ENCODE assay signal across 8 cellular contexts in the genomic region with DNA sequence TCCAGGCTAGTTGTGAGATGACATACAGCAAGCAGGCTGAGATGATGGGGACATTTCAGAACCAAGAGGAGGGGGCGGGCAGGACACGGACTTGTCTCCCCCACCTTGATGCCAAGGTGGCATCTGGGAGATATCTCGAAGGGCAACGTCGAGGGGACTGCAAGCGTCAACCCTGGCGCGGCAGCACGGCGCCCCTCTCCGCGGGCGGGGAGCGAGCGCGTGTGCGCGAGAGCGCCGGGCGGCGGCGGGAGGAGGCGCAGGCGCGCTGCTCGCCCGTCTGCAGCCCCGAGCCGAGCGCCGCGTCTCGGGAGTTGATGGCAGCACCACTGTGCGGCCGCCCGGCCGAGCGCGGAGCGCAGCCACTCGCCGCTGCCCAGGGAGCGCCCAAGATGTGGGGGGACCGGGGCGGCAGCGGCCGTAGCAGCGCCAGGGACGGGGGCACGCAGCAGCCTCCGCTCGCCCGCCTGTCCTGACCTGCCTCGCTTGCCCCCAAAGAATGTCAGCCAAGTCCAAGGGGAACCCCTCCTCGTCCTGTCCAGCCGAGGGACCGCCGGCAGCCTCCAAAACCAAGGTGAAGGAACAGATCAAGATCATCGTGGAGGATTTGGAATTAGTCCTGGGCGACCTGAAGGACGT. TPM values are rescaled to one million over a fixed set of nuclear protein-coding genes. Genes with fewer than 3 reads are reported as not detected.
DNase-seq lines count a peak whose midpoint lies in the region; ATAC-seq and TF ChIP-seq lines count a peak whose summit lies in the region.

A gene (plus strand): TSS at position 310 of the 636 bp plus-strand sequence.

- TF ChIP-seq CTCF in CD4-positive, alpha-beta T cell (IDR thresholded peaks at IDR 0.05), result no peak

- CTCF ChIA-PET in CD4-positive, alpha-beta T cell (lab: Charles Lee), result no interaction called here

- no peak within 1 kb of the TSS for H3K27ac Mint-ChIP-seq in CD4-positive, alpha-beta T cell
- H3K27ac Mint-ChIP-seq in stimulated activated memory B cell treated with anti-CD40 and anti-IgM and Interleukin-4, amounts not matched to agents 10 μg/mL and 1 μg/mL and 100 μg/mL, for 72 hours, result peak within 1 kb of the TSS; percentile 74
- no peak within 1 kb of the TSS for H3K27ac Mint-ChIP-seq in effector memory CD8-positive, alpha-beta T cell

- H3K9me3 Mint-ChIP-seq in CD4-positive, alpha-beta T cell, result no peaks in the 10 kb centered on the region
- H3K9me3 Mint-ChIP-seq in stimulated activated memory B cell treated with anti-CD40 and anti-IgM and Interleukin-4, amounts not matched to agents 10 μg/mL and 1 μg/mL and 100 μg/mL, for 72 hours, result no peaks in the 10 kb centered on the region
- no peaks in the 10 kb centered on the region for H3K9me3 Mint-ChIP-seq in effector memory CD8-positive, alpha-beta T cell

- H3K27me3 ChIP-seq in CD4-positive, alpha-beta T cell (ENCODE audit: control insufficient read depth, insufficient read depth, low read length), result peaks cover 27% of the 10 kb centered on the region

- peaks cover 17% of the 10 kb centered on the region for H3K4me1 Mint-ChIP-seq in CD4-positive, alpha-beta T cell (ENCODE audit: low read depth)
- peaks cover 27% of the 10 kb centered on the region for H3K4me1 Mint-ChIP-seq in stimulated activated memory B cell treated with anti-CD40 and anti-IgM and Interleukin-4, amounts not matched to agents 10 μg/mL and 1 μg/mL and 100 μg/mL, for 72 hours
- no peaks in the 10 kb centered on the region for H3K4me1 Mint-ChIP-seq in effector memory CD8-positive, alpha-beta T cell (ENCODE audit: low read depth in 2 of 2)

- peak within 1 kb of the TSS; percentile 34 for H3K4me3 Mint-ChIP-seq in CD4-positive, alpha-beta T cell
- peak within 1 kb of the TSS; percentile 88 for H3K4me3 Mint-ChIP-seq in stimulated activated memory B cell treated with anti-CD40 and anti-IgM and Interleukin-4, amounts not matched to agents 10 μg/mL and 1 μg/mL and 100 μg/mL, for 72 hours
- peak within 1 kb of the TSS in 1 of 2 donors; percentile 40 for H3K4me3 Mint-ChIP-seq in effector memory CD8-positive, alpha-beta T cell

- H3K27me3 Mint-ChIP-seq in CD4-positive, alpha-beta T cell, result peaks cover 47% of the 10 kb centered on the region
- no peaks in the 10 kb centered on the region for H3K27me3 Mint-ChIP-seq in stimulated activated memory B cell treated with anti-CD40 and anti-IgM and Interleukin-4, amounts not matched to agents 10 μg/mL and 1 μg/mL and 100 μg/mL, for 72 hours
- H3K27me3 Mint-ChIP-seq in effector memory CD8-positive, alpha-beta T cell, result peaks cover 20 to 22% of the 10 kb centered on the region in 2 donors

- POLR2A ChIA-PET in CD4-positive, alpha-beta T cell (lab: Charles Lee), result no interaction called here

- intact Hi-C loops in CD4-positive, alpha-beta T cell (cut with DNase I, micrococcal nuclease), result no loop called here
- intact Hi-C loops in left colon (cut with DNase I, micrococcal nuclease), result no loop called here

- no peak within 1 kb of the TSS for H3K27ac ChIP-seq in CD4-positive, alpha-beta T cell (ENCODE audit: low read depth, low read length)
- peak within 1 kb of the TSS; percentile 19 for H3K27ac ChIP-seq in cingulate gyrus (ENCODE audit: low read depth, low read length)

- H3K9me3 ChIP-seq in CD4-positive, alpha-beta T cell (ENCODE audit: control insufficient read depth, low read length), result no peaks in the 10 kb centered on the region

- no peak for ATAC-seq in CD4-positive, alpha-beta T cell (ENCODE audit: poor library complexity)
- ATAC-seq in GM18868 (IDR thresholded peaks at IDR 0.05; ENCODE audit: unreplicated experiment) (peak; percentile 93), HG03108 (IDR thresholded peaks at IDR 0.05; ENCODE audit: unreplicated experiment) (peak; percentile 73), left colon (peak; percentile 83)
- ATAC-seq in stimulated activated memory B cell treated with anti-CD40 and anti-IgM and Interleukin-4, amounts not matched to agents 10 μg/mL and 1 μg/mL and 100 μg/mL, for 72 hours, result peak; percentile 89
- ATAC-seq in effector memory CD8-positive, alpha-beta T cell (replicated peaks), result no peak

- no peak for DNase-seq in CD4-positive, alpha-beta T cell
- DNase-seq in RPMI8226 (peak; percentile 74), left colon (peak in 1 of 2 donors; percentile 42)
- DNase-seq in effector memory CD8-positive, alpha-beta T cell, result no peak

- no peaks in the 10 kb centered on the region for H3K36me3 Mint-ChIP-seq in CD4-positive, alpha-beta T cell (ENCODE audit: low read depth)
- H3K36me3 Mint-ChIP-seq in stimulated activated memory B cell treated with anti-CD40 and anti-IgM and Interleukin-4, amounts not matched to agents 10 μg/mL and 1 μg/mL and 100 μg/mL, for 72 hours, result no peaks in the 10 kb centered on the region
- H3K36me3 Mint-ChIP-seq in effector memory CD8-positive, alpha-beta T cell (ENCODE audit: insufficient read depth), result no peaks in the 10 kb centered on the region

RNA-seq across cellular contexts. Expression of the gene that starts here (rescaled TPM):
- not detected for total RNA-seq in CD4-positive, alpha-beta T cell
- 1 to 10 TPM; 1.6 to 2.4 TPM for total RNA-seq in left colon

Comparison
In these comparisons a context has a peak if more than half of its experiments do, and no peak if none do; other contexts are left out.
1. ATAC-seq: peak in GM18868 (single experiment), HG03108 (single experiment), left colon (single experiment) and stimulated activated memory B cell treated with anti-CD40 and anti-IgM and Interleukin-4, amounts not matched to agents 10 μg/mL and 1 μg/mL and 100 μg/mL, for 72 hours (single experiment); none in CD4-positive, alpha-beta T cell (single experiment) and effector memory CD8-positive, alpha-beta T cell (single experiment).